ENCODE assay signal across 12 cellular contexts in the genomic region with DNA sequence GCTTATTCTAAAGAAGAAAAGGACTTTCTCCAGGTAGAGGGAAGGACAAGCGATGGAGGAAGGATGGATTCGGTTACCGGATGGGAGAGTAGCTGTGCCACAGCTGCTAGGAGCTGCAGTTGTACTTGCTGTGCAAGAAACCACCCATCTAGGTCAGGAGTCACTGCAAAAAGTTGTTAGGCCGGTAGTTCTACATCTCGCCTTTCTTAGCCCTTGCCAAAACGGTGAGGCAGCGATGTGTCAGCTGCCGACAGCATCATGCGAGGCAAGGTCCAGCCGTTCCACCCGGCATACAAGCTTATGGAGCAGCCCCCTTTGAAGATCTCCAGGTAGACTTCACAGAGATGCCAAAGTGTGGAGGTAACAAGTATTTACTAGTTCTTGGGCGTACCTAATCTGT. TPM values are rescaled to one million over a fixed set of nuclear protein-coding genes. Genes with fewer than 3 reads are reported as not detected.
DNase-seq lines count a peak whose midpoint lies in the region; ATAC-seq, FAIRE-seq and TF ChIP-seq lines count a peak whose summit lies in the region.
"Not testable (repeated sequence)": the region's sequence is repeated elsewhere in the genome, so short reads cannot be mapped to it uniquely, and the experiment has no call there.
"Had no signal": no experiment of that assay in that cellular context is flagged by ENCODE, and none has a peak within 500 bp of the region (broad histone marks: within the 10 kb centered on the region; RNA-seq: fewer than 3 reads in every experiment).

No MANE protein-coding gene starts in this region.

- POLR2A ChIA-PET in HCT116 (lab: Charles Lee); PC-3 (lab: Charles Lee; ENCODE audit: unreplicated experiment): not testable (repeated sequence)

- not testable (repeated sequence) for H3K9ac ChIP-seq in HCT116 (ENCODE audit: low read length); PC-3 (ENCODE audit: low read length); astrocyte (ENCODE audit: low read length)

- H3K27me3 Mint-ChIP-seq in Calu3 (ENCODE audit: unreplicated experiment), result peaks cover 11% of the 10 kb centered on the region
- peaks cover 47% of the 10 kb centered on the region for H3K27me3 Mint-ChIP-seq in astrocyte (ENCODE audit: low read depth, unreplicated experiment)

- H3K9me3 Mint-ChIP-seq in Calu3 (ENCODE audit: low read depth, unreplicated experiment); astrocyte (ENCODE audit: unreplicated experiment): not testable (repeated sequence)

- peak; percentile 80 for DNase-seq in Calu3
- DNase-seq in HCT116 (ENCODE audit: low read depth, low spot score), result peak; percentile 53
- peak; percentile 99 for DNase-seq in PC-3
- DNase-seq in astrocyte (ENCODE audit: low read depth), result not testable (repeated sequence)
- peak; percentile 29 for DNase-seq in left kidney (ENCODE audit: low read depth, low spot score)
- peak; percentile 6 for DNase-seq in renal cortical epithelial cell (ENCODE audit: low read depth)

- ATAC-seq in HCT116 (peak; percentile 47; the same call in 1 of the 2 replicates), PC-3 (peak; percentile 75), esophagus mucosa (peak; percentile 77)

- CTCF ChIA-PET in Calu3 (lab: Charles Lee); HCT116 (lab: Charles Lee); PC-3 (lab: Charles Lee): not testable (repeated sequence)

- H4K20me1 ChIP-seq in HCT116 (ENCODE audit: insufficient read depth); PC-3 (ENCODE audit: low read length); astrocyte (ENCODE audit: insufficient read depth, low read length): not testable (repeated sequence)

- not testable (repeated sequence) for TF ChIP-seq POLR2A in HCT116 (IDR thresholded peaks at IDR 0.05; ENCODE audit: borderline replicate concordance, extremely low read depth, insufficient read depth, insufficient read length)

- H3K4me3 ChIP-seq in HCT116 (replicated peaks in 1 of 2; ENCODE audit: low read depth in 1 of 2, low read length in 2 of 2) (peak overlapping the region in 1 of 2 experiments; percentile 23; a peak in 1 of 4 replicates), PC-3 (ENCODE audit: low read length) (peak overlapping the region; percentile 39; the same call in 1 of the 2 replicates)
- H3K4me3 ChIP-seq in astrocyte (ENCODE audit: insufficient read depth, low read depth, low read length), result not testable (repeated sequence)

- not testable (repeated sequence) for H3K27me3 ChIP-seq in HCT116 (ENCODE audit: insufficient read depth, low read length); PC-3 (ENCODE audit: low read length); astrocyte (ENCODE audit: insufficient read depth, low read length)

- not testable (repeated sequence) for H2AFZ ChIP-seq in HCT116 (ENCODE audit: low read depth, low read length, poor library complexity, severe bottlenecking); astrocyte (ENCODE audit: low read depth, low read length)
- peak overlapping the region; percentile 2; the same call in 1 of the 2 replicates for H2AFZ ChIP-seq in PC-3 (ENCODE audit: low read length)

- H3K4me1 ChIP-seq in HCT116 (ENCODE audit: control insufficient read depth in 1 of 2, insufficient read depth in 2 of 2, low read length in 2 of 2) (peaks cover 10 to 27% of the 10 kb centered on the region in 2 experiments), PC-3 (ENCODE audit: insufficient read depth, low read length) (peaks cover 29% of the 10 kb centered on the region)
- not testable (repeated sequence) for H3K4me1 ChIP-seq in astrocyte (ENCODE audit: insufficient read depth, low read length)

- H3K4me3 Mint-ChIP-seq in Calu3 (ENCODE audit: low read depth, unreplicated experiment); astrocyte (ENCODE audit: unreplicated experiment): not testable (repeated sequence)

- H3K9me3 ChIP-seq in HCT116 (ENCODE audit: control insufficient read depth in 1 of 2, insufficient read depth in 1 of 2, low read depth in 1 of 2, low read length in 2 of 2); PC-3 (ENCODE audit: low read length); astrocyte (ENCODE audit: insufficient read depth, low read depth, low read length): not testable (repeated sequence)

- H3F3A ChIP-seq in PC-3 (ENCODE audit: low read length, unreplicated experiment), result not testable (repeated sequence)

- not testable (repeated sequence) for FAIRE-seq in astrocyte (lab: Jason Lieb, UNC)

- peak overlapping the region; percentile 64 for H3K27ac Mint-ChIP-seq in Calu3 (ENCODE audit: unreplicated experiment)
- H3K27ac Mint-ChIP-seq in astrocyte (ENCODE audit: unreplicated experiment), result peak overlapping the region; percentile 38

- H3K27ac ChIP-seq in HCT116 (ENCODE audit: low read depth, low read length); astrocyte (ENCODE audit: low read depth, low read length): not testable (repeated sequence)
- H3K27ac ChIP-seq in PC-3 (ENCODE audit: low read length), result peak overlapping the region; percentile 69

- H3K79me2 ChIP-seq in HCT116 (ENCODE audit: insufficient read depth, low read length); PC-3 (ENCODE audit: low read length); astrocyte (ENCODE audit: insufficient read depth, low read length): not testable (repeated sequence)

- H3K4me1 Mint-ChIP-seq in Calu3 (ENCODE audit: low read depth, unreplicated experiment), result peaks cover 22% of the 10 kb centered on the region
- not testable (repeated sequence) for H3K4me1 Mint-ChIP-seq in astrocyte (ENCODE audit: low read depth, unreplicated experiment)

- not testable (repeated sequence) for TF ChIP-seq RAD21 in HCT116 (IDR thresholded peaks at IDR 0.05; ENCODE audit: low read depth)

- not testable (repeated sequence) for TF ChIP-seq CTCF in Calu3 (IDR thresholded peaks at IDR 0.05; ENCODE audit: unreplicated experiment); HCT116 (IDR thresholded peaks at IDR 0.05 in 2 of 3, conservative IDR thresholded peaks at IDR 0.05 in 1 of 3; ENCODE audit: borderline replicate concordance in 1 of 3, insufficient read depth in 1 of 3, low read depth in 2 of 3, low read length in 2 of 3); PC-3 (conservative IDR thresholded peaks at IDR 0.05; ENCODE audit: low read depth, low read length); astrocyte (IDR thresholded peaks at IDR 0.05; ENCODE audit: insufficient read depth, low read depth, low read length)

- not testable (repeated sequence) for H3K9me2 ChIP-seq in HCT116 (ENCODE audit: insufficient read depth); PC-3 (replicated peaks; ENCODE audit: low read length)

- RAD21 ChIA-PET in HCT116 (lab: Charles Lee; ENCODE audit: low non-redundant PET in 1 of 2, low total read pairs in 2 of 2, uncharacterized antibody in 2 of 2, unreplicated experiment in 2 of 2), result not testable (repeated sequence)

- intact Hi-C loops in Calu3 (cut with micrococcal nuclease; ENCODE audit: unreplicated experiment); HCT116 (cut with micrococcal nuclease); PC-3 (cut with micrococcal nuclease): not testable (repeated sequence)

- peak overlapping the region; percentile 58 for H3K4me2 ChIP-seq in HCT116 (ENCODE audit: low read length)
- H3K4me2 ChIP-seq in PC-3 (ENCODE audit: low read length), result peak overlapping the region; percentile 63
- H3K4me2 ChIP-seq in astrocyte (ENCODE audit: low read length), result not testable (repeated sequence)

- H3K36me3 ChIP-seq in HCT116 (ENCODE audit: control insufficient read depth in 1 of 2, insufficient read depth in 2 of 2, low read length in 2 of 2); PC-3 (ENCODE audit: low read depth, low read length); astrocyte (ENCODE audit: insufficient read depth, low read length): not testable (repeated sequence)

- H3K36me3 Mint-ChIP-seq in Calu3 (ENCODE audit: insufficient read depth, unreplicated experiment); astrocyte (ENCODE audit: low read depth, unreplicated experiment): not testable (repeated sequence)

- BruUV-seq in Calu3 (replicated peaks; lab: Mats Ljungman, UMichigan); HCT116 (replicated peaks; lab: Mats Ljungman, UMichigan); PC-3 (replicated peaks; lab: Mats Ljungman, UMichigan): not testable (repeated sequence)

TF ChIP-seq in HCT116, 20 proteins besides CTCF, POLR2A, EP300 and RAD21:
- TF ChIP-seq SP1 (IDR thresholded peaks at IDR 0.05; ENCODE audit: low read depth) (peak; percentile 73; the same call in 1 of the 2 replicates), JUND (IDR thresholded peaks at IDR 0.05) (peak; percentile 37; the same call in 1 of the 2 replicates), CBX3 (IDR thresholded peaks at IDR 0.05; ENCODE audit: low read depth) (peak; percentile 60; the same call in 1 of the 2 replicates)
- TF ChIP-seq, protein P1, sequence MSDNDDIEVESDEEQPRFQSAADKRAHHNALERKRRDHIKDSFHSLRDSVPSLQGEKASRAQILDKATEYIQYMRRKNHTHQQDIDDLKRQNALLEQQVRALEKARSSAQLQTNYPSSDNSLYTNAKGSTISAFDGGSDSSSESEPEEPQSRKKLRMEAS (IDR thresholded peaks at IDR 0.05), result peak; percentile 62
TF ChIP-seq in HCT116: peak in this region for 4; not testable (repeated sequence) for 16.

RNA-seq across cellular contexts. Expression of gene KRTAP5-11, which starts 32.3 kb away (rescaled TPM):
- total RNA-seq in Calu3 (2022) (not detected in 2 replicates), HCT116 (2021; ENCODE audit: unreplicated experiment) (not detected), PC-3 (2014; rRNA removed) (not detected in 2 replicates), astrocyte (not detected in 2 replicates), esophagus mucosa (not detected), renal cortical epithelial cell (not detected in 2 replicates)
- polyA plus RNA-seq in HCT116 (2012), result not detected in 2 replicates
- total RNA-seq: CD4-positive, alpha-beta memory T cell; GM12878; H4; IMR-90 had no signal
- polyA plus RNA-seq: CD4-positive, alpha-beta memory T cell; GM12878; IMR-90; SK-N-SH had no signal

RNA-seq across cellular contexts. Expression of gene KRTAP5-10, which starts 49.6 kb away (rescaled TPM):
- not detected in 2 replicates for total RNA-seq in Calu3 (2022)
- 0.20 TPM for total RNA-seq in HCT116 (2021; ENCODE audit: unreplicated experiment)
- 0.05 TPM in 1 of 2 replicates, not detected in the other for polyA plus RNA-seq in HCT116 (2012)
- not detected in 2 replicates for total RNA-seq in PC-3 (2014; rRNA removed)
- 0.34 TPM in 1 of 2 replicates, not detected in the other for total RNA-seq in astrocyte
- total RNA-seq in esophagus mucosa, result 0.16 TPM
- not detected in 2 replicates for total RNA-seq in renal cortical epithelial cell
- total RNA-seq: CD4-positive, alpha-beta memory T cell; GM12878; H4; IMR-90 had no signal
- polyA plus RNA-seq: CD4-positive, alpha-beta memory T cell; IMR-90; SK-N-SH had no signal
